10 cellular contexts compared by ENCODE assay signal in genomic region chr1:27368872-27369703, GRCh38. TPM values are rescaled to one million over a fixed set of nuclear protein-coding genes. Genes with fewer than 3 reads are reported as not detected.
DNase-seq lines count a peak whose midpoint lies in the region; ATAC-seq, FAIRE-seq and TF ChIP-seq lines count a peak whose summit lies in the region.
"Had no signal": no experiment of that assay in that cellular context is flagged by ENCODE, and none has a peak within 500 bp of the region (broad histone marks: within the 10 kb centered on the region; RNA-seq: fewer than 3 reads in every experiment).

No MANE protein-coding gene starts in this region.

- H3K9me3 Mint-ChIP-seq in IgD-negative memory B cell (no peaks in the 10 kb centered on the region), natural killer cell (no peaks in the 10 kb centered on the region)

- H3K4me3 Mint-ChIP-seq in IgD-negative memory B cell (peak overlapping the region in 3 of 4 donors; percentile 67 to 90 (median 86)), natural killer cell (no peak overlapping the region)

- H3K36me3 Mint-ChIP-seq in IgD-negative memory B cell = no peaks in the 10 kb centered on the region
- no peaks in the 10 kb centered on the region for H3K36me3 Mint-ChIP-seq in natural killer cell

- H3K27me3 Mint-ChIP-seq in IgD-negative memory B cell = no peaks in the 10 kb centered on the region
- no peaks in the 10 kb centered on the region for H3K27me3 Mint-ChIP-seq in natural killer cell (ENCODE audit: low read depth in 2 of 2)

- H3K27ac Mint-ChIP-seq in IgD-negative memory B cell (peak overlapping the region; percentile 7 to 85 (median 78)), natural killer cell (peak overlapping the region in 1 of 2 donors; percentile 25)

- no peak overlapping the region for H3K4me3 ChIP-seq in bronchial epithelial cell (ENCODE audit: low read depth, low read length)
- H3K4me3 ChIP-seq: Peyer's patch had no signal

- no peak for FAIRE-seq in bronchial epithelial cell (lab: Jason Lieb, UNC)

- peak; percentile 23 for TF ChIP-seq CTCF in bronchial epithelial cell (IDR thresholded peaks at IDR 0.05; ENCODE audit: insufficient read depth, low read length, severe bottlenecking)
- TF ChIP-seq CTCF in natural killer cell (IDR thresholded peaks at IDR 0.05) = no peak

- ATAC-seq in natural killer cell (peak; percentile 32 to 81 (median 61)), GM21723 (IDR thresholded peaks at IDR 0.05; ENCODE audit: unreplicated experiment) (no peak), GM21381 (IDR thresholded peaks at IDR 0.05; ENCODE audit: unreplicated experiment) (no peak)

- peaks cover 26 to 47% (median 33%) of the 10 kb centered on the region in 3 donors for H3K4me1 Mint-ChIP-seq in IgD-negative memory B cell
- peaks cover 12 to 36% of the 10 kb centered on the region in 2 donors for H3K4me1 Mint-ChIP-seq in natural killer cell

- H3K27ac ChIP-seq in caudate nucleus (ENCODE audit: low read depth, low read length) = no peak overlapping the region

- H3K27me3 ChIP-seq in bronchial epithelial cell (ENCODE audit: control insufficient read depth, insufficient read depth, low read length) = no peaks in the 10 kb centered on the region
- H3K27me3 ChIP-seq: Peyer's patch had no signal

- H3K36me3 ChIP-seq in bronchial epithelial cell (ENCODE audit: control insufficient read depth, insufficient read depth, low read length) = peaks cover 9% of the 10 kb centered on the region
- H3K36me3 ChIP-seq: Peyer's patch had no signal

- DNase-seq in CMK (ENCODE audit: low read depth) (peak; percentile 96), bronchial epithelial cell (ENCODE audit: low read depth) (peak; percentile 25), natural killer cell (no peak), caudate nucleus (lab: John Stamatoyannopoulos, UW) (no peak), activated T-cell treated with anti-CD3 and anti-CD28 coated beads for 4 hours (no peak)
- DNase-seq: Peyer's patch had no signal

- intact Hi-C loops in natural killer cell (cut with micrococcal nuclease) = no loop called here

RNA-seq across cellular contexts. Expression of gene MAP3K6, which starts 2.3 kb away (rescaled TPM):
- 3.9 TPM for polyA plus RNA-seq in IgD-negative memory B cell
- total RNA-seq in bronchial epithelial cell = 12.1 and 17.2 TPM in 2 replicates
- 10 to 100 TPM in 2 of 3 donors, 1 to 10 TPM in 1; 8.2 to 15.1 (median 12.1) TPM for total RNA-seq in natural killer cell

RNA-seq across cellular contexts. Expression of gene FCN3, which starts 5.5 kb away (rescaled TPM):
- not detected for polyA plus RNA-seq in IgD-negative memory B cell
- 0.26 TPM in 2 replicates for total RNA-seq in bronchial epithelial cell
- total RNA-seq in natural killer cell = not detected
- total RNA-seq: Peyer's patch had no signal

RNA-seq across cellular contexts. Expression of gene CD164L2, which starts 14.0 kb away (rescaled TPM):
- not detected for polyA plus RNA-seq in IgD-negative memory B cell
- total RNA-seq in bronchial epithelial cell (1.1 and 2.9 TPM in 2 replicates), natural killer cell (under 1 TPM in 1 of 3 donors, not detected in 2; 0.40 TPM)
- total RNA-seq: Peyer's patch, posterior vena cava had no signal

RNA-seq across cellular contexts. Expression of gene GPR3, which starts 23.3 kb away (rescaled TPM):
- polyA plus RNA-seq in IgD-negative memory B cell = 0.16 TPM
- total RNA-seq in bronchial epithelial cell = not detected in 2 replicates
- total RNA-seq in natural killer cell = under 1 TPM; 0.39 to 0.87 (median 0.60) TPM
- total RNA-seq: Peyer's patch had no signal

RNA-seq across cellular contexts. Expression of gene SYTL1, which starts 27.3 kb away (rescaled TPM):
- polyA plus RNA-seq in IgD-negative memory B cell = 130 TPM
- 31.9 and 86.3 TPM in 2 replicates for total RNA-seq in bronchial epithelial cell
- total RNA-seq in natural killer cell = 100 to 1,000 TPM; 244 to 312 (median 273) TPM

Comparison
In these comparisons a context has a peak if more than half of its experiments do, and no peak if none do; other contexts are left out.
1. DNase-seq: peak in CMK (single experiment) and bronchial epithelial cell (single experiment); none in natural killer cell (single experiment), caudate nucleus (0 of 61) and activated T-cell treated with anti-CD3 and anti-CD28 coated beads for 4 hours (single experiment).
2. ATAC-seq: peak in natural killer cell (3 of 3); none in GM21723 (single experiment) and GM21381 (single experiment).